In the genomic region with DNA sequence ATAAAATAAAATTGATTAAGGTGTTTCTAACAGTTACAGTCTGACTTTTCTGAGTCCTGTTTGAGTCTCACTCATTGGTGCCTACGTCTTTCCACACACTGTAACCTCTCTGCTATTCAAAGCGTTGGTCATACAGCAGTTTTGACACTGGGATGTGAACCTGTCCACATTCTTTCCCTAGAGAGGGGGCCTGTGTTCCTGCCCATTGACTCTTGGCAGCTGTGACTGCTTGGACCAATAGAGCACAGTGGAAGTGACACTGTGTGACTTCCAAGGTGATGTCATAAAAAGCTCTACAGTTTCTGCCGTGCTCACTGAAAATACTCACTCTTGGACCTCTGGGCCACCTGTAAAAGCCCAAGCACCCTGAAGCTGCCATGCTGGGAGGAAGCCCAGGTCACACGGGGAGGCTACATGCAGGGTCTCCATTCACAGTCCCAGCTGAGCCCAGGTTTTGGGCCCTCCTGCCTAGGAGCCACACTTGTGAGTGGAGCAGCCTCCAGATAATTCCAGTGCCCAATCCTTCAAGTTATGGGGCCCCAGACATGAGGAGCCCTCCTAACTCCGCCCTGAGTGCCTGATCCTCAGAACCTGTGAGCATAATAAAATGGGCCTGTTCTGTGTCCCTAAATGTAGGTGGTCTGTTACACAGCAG, we compare ENCODE assay signal across 28 cellular contexts. TPM values are rescaled to one million over a fixed set of nuclear protein-coding genes. Genes with fewer than 3 reads are reported as not detected.
DNase-seq lines count a peak whose midpoint lies in the region; TF ChIP-seq lines count a peak whose summit lies in the region.
"Had no signal": no experiment of that assay in that cellular context is flagged by ENCODE, and none has a peak within 500 bp of the region (broad histone marks: within the 10 kb centered on the region; RNA-seq: fewer than 3 reads in every experiment).

No MANE protein-coding gene starts in this region.

- no peaks in the 10 kb centered on the region for H3F3A ChIP-seq in Loucy (ENCODE audit: low read depth)

- H3K27ac Mint-ChIP-seq in activated naive CD4-positive, alpha-beta T cell treated with anti-CD3 and anti-CD28 coated beads, Interleukin-2, amount 10 ng/mL, durations not matched to agents 7 days and 5 days, result no peak overlapping the region
- no peak overlapping the region for H3K27ac Mint-ChIP-seq in immature natural killer cell
- H3K27ac Mint-ChIP-seq: T-helper 1 cell treated with Interleukin-12 subunit alpha and Interleukin-12 subunit beta and Interleukin-4 antibody, amounts not matched to agents 30 μg/mL and 1 μg/mL, for 36 hours had no signal

- H3K9ac ChIP-seq in Loucy (ENCODE audit: low read depth, low read length, poor library complexity, severe bottlenecking), result no peak overlapping the region

- no peaks in the 10 kb centered on the region for H3K9me2 ChIP-seq in Loucy (replicated peaks; ENCODE audit: low read depth, low read length)

- H3K4me3 Mint-ChIP-seq in activated naive CD4-positive, alpha-beta T cell treated with anti-CD3 and anti-CD28 coated beads, Interleukin-2, amount 10 ng/mL, durations not matched to agents 7 days and 5 days, result peak overlapping the region; percentile 12
- peak overlapping the region in 3 of 5 donors; percentile 6 to 30 (median 7) for H3K4me3 Mint-ChIP-seq in immature natural killer cell

- H3K9me3 ChIP-seq in Loucy (ENCODE audit: insufficient read depth, low read depth, low read length) (no peaks in the 10 kb centered on the region), transverse colon (no peaks in the 10 kb centered on the region)
- H3K9me3 ChIP-seq: HAP-1, suprapubic skin had no signal

- H2AFZ ChIP-seq in Loucy (ENCODE audit: low read length), result no peak overlapping the region

- H3K27me3 Mint-ChIP-seq in activated naive CD4-positive, alpha-beta T cell treated with anti-CD3 and anti-CD28 coated beads, Interleukin-2, amount 10 ng/mL, durations not matched to agents 7 days and 5 days, result peaks cover 50% of the 10 kb centered on the region
- peaks cover 4 to 24% (median 8%) of the 10 kb centered on the region in 3 donors for H3K27me3 Mint-ChIP-seq in immature natural killer cell (ENCODE audit: low read depth in 3 of 3)

- no peaks in the 10 kb centered on the region; the same call in 1 of the 2 replicates for H3K79me2 ChIP-seq in Loucy (ENCODE audit: insufficient read depth, low read length)

- H3K4me1 Mint-ChIP-seq in activated naive CD4-positive, alpha-beta T cell treated with anti-CD3 and anti-CD28 coated beads, Interleukin-2, amount 10 ng/mL, durations not matched to agents 7 days and 5 days, result peaks cover 38% of the 10 kb centered on the region
- peaks cover 8 to 9% of the 10 kb centered on the region in 2 donors for H3K4me1 Mint-ChIP-seq in immature natural killer cell

- TF ChIP-seq EP300 in transverse colon (IDR thresholded peaks at IDR 0.05; ENCODE audit: low read depth), result no peak

- WGBS in transverse colon (ENCODE audit: low coverage in 1 of 2), 2 donors, result 89% methylated on average over 5 of the region's 5 CpGs; no CpG with 5 or more reads in 1 of the 2 donors

- H3K4me1 ChIP-seq in Loucy (ENCODE audit: insufficient read depth, low read length, poor library complexity, severe bottlenecking) (peaks cover 19% of the 10 kb centered on the region), transverse colon (peaks cover 15 to 27% (median 25%) of the 10 kb centered on the region in 4 donors)

- H3K9me3 Mint-ChIP-seq in activated naive CD4-positive, alpha-beta T cell treated with anti-CD3 and anti-CD28 coated beads, Interleukin-2, amount 10 ng/mL, durations not matched to agents 7 days and 5 days, result no peaks in the 10 kb centered on the region
- no peaks in the 10 kb centered on the region for H3K9me3 Mint-ChIP-seq in immature natural killer cell
- H3K9me3 Mint-ChIP-seq: activated naive CD8-positive, alpha-beta T cell treated with anti-CD3 and anti-CD28 coated beads, Interleukin-2, amount 10 ng/mL, durations not matched to agents 7 days and 5 days; T-helper 1 cell treated with Interleukin-12 subunit alpha and Interleukin-12 subunit beta and Interleukin-4 antibody, amounts not matched to agents 30 μg/mL and 1 μg/mL, for 36 hours had no signal

- H3K36me3 Mint-ChIP-seq in activated naive CD4-positive, alpha-beta T cell treated with anti-CD3 and anti-CD28 coated beads, Interleukin-2, amount 10 ng/mL, durations not matched to agents 7 days and 5 days, result peaks cover 3% of the 10 kb centered on the region
- H3K36me3 Mint-ChIP-seq in immature natural killer cell, result peaks cover 0 to 3% (median 0%) of the 10 kb centered on the region in 3 donors
- H3K36me3 Mint-ChIP-seq: activated naive CD8-positive, alpha-beta T cell treated with anti-CD3 and anti-CD28 coated beads, Interleukin-2, amount 10 ng/mL, durations not matched to agents 7 days and 5 days had no signal

- no peak for TF ChIP-seq POLR2A in transverse colon (IDR thresholded peaks at IDR 0.05)

- in situ Hi-C loops in transverse colon (cut with MboI; ENCODE audit: low pct_ligation_motif_present in 1 of 4, low pct_unique_long_range_greater_than_20kb in 1 of 4, low sequenced_read_pairs in 3 of 4), result loop anchor here in 1 of 4 donors (25.0 kb wide), 1 partner anchor 1101 kb away; a partner anchor contains a TSS

- H4K20me1 ChIP-seq in Loucy (ENCODE audit: insufficient read depth, low read length, poor library complexity, severe bottlenecking), result no peaks in the 10 kb centered on the region

- TF ChIP-seq CTCF in Loucy (conservative IDR thresholded peaks at IDR 0.05; ENCODE audit: low read length) (no peak), transverse colon (IDR thresholded peaks at IDR 0.05) (no peak)

- CTCF ChIA-PET in activated naive CD4-positive, alpha-beta T cell treated with anti-CD3 and anti-CD28 coated beads, Interleukin-2, amount 10 ng/mL, durations not matched to agents 7 days and 5 days (lab: Charles Lee), result no interaction called here

- H3K27me3 ChIP-seq in Loucy (ENCODE audit: insufficient read depth, low read length, poor library complexity, severe bottlenecking) (no peaks in the 10 kb centered on the region), transverse colon (no peaks in the 10 kb centered on the region), H7 (ENCODE audit: control insufficient read depth, insufficient read depth, low read length) (peaks cover 26% of the 10 kb centered on the region)
- H3K27me3 ChIP-seq: suprapubic skin had no signal

- peak overlapping the region; percentile 89 for H3K4me2 ChIP-seq in Loucy (ENCODE audit: low read depth, low read length, poor library complexity, severe bottlenecking)

- intact Hi-C loops in transverse colon (cut with DNase I; ENCODE audit: low total_unique reads), result no loop called here

- H3K36me3 ChIP-seq in Loucy (ENCODE audit: insufficient read depth, low read length), result no peaks in the 10 kb centered on the region
- no peaks in the 10 kb centered on the region for H3K36me3 ChIP-seq in transverse colon
- no peaks in the 10 kb centered on the region for H3K36me3 ChIP-seq in H7 (replicated peaks; ENCODE audit: control insufficient read depth, insufficient read depth, low read length)
- H3K36me3 ChIP-seq: HAP-1, suprapubic skin had no signal

- no peak for DNase-seq in activated naive CD4-positive, alpha-beta T cell treated with anti-CD3 and anti-CD28 coated beads, Interleukin-2, amount 10 ng/mL, durations not matched to agents 7 days and 5 days
- DNase-seq in activated naive CD4-positive, alpha-beta T cell (lab: John Stamatoyannopoulos, UW), result no peak
- DNase-seq in immature natural killer cell (no peak), transverse colon (peak; percentile 6), H7 (no peak), NCI-H1092 (lab: John Stamatoyannopoulos, UW) (no peak)
- DNase-seq: activated CD4-positive, alpha-beta T cell treated with anti-CD3 and anti-CD28 coated beads, Interleukin-2, amount 50 U/mL, for 4 hours; activated naive CD8-positive, alpha-beta T cell treated with anti-CD3 and anti-CD28 coated beads, Interleukin-2, amount 10 ng/mL, durations not matched to agents 7 days and 5 days; EL; glutamatergic neuron; left cardiac atrium; NCI-H1694; NCI-H69; nucleus accumbens; small intestine; stimulated activated CD4-positive, alpha-beta T cell treated with anti-CD3 and anti-CD28 coated beads, Interleukin-2, amount 100 ng/mL, for 24 hours had no signal

- H3K27ac ChIP-seq in transverse colon, result no peak overlapping the region
- H3K27ac ChIP-seq: C4-2B, KMS-11, RWPE1, SK-N-MC had no signal

- H3K4me3 ChIP-seq in Loucy (ENCODE audit: low read length, poor library complexity, severe bottlenecking), result no peak overlapping the region
- no peak overlapping the region for H3K4me3 ChIP-seq in transverse colon
- no peak overlapping the region for H3K4me3 ChIP-seq in H7 (ENCODE audit: insufficient read depth, low read depth, low read length)
- H3K4me3 ChIP-seq: SK-N-MC had no signal

RNA-seq across cellular contexts. Expression of a gene that starts 0.7 kb away (rescaled TPM):
- polyA plus RNA-seq in immature natural killer cell, result not detected
- total RNA-seq in transverse colon, result not detected
- total RNA-seq in H7 (2014; rRNA removed; shearing (Covaris generic)), result not detected in 2 replicates
- total RNA-seq: activated naive CD8-positive, alpha-beta T cell treated with anti-CD3 and anti-CD28 coated beads, Interleukin-2, amount 10 ng/mL, durations not matched to agents 7 days and 5 days; astrocyte; cerebellum; left cardiac atrium; renal cortical epithelial cell; suprapubic skin had no signal
- polyA plus RNA-seq: AG04450 had no signal
